Comparison of ENCODE assay signal across 8 cellular contexts in the genomic region with DNA sequence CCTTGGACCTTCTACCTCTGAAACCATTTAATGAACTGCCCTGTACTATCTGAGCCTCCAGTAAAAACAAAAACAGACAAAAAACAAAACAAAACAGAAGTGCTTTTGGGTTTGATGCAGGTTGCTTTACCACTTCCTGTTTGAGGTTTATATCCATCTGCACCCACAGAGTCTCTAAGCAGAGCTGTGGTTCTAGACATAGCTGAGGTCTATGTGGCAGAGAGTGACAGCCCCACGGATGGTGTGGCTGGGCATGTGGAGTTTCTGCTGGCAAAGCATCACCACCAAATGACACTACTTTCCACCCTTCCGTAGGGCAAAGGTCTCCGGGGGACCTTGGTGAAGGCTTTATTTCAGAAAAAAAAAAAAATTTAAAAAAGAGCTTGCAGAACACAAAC.
DNase-seq lines count a peak whose midpoint lies in the region; ATAC-seq and TF ChIP-seq lines count a peak whose summit lies in the region.

No MANE protein-coding gene starts in this region.

- H3K36me3 Mint-ChIP-seq in activated naive CD4-positive, alpha-beta T cell treated with anti-CD3 and anti-CD28 coated beads, Interleukin-2, amount 50 U/mL, for 72 hours, result no peaks in the 10 kb centered on the region

- peak; percentile 92 for ATAC-seq in GM21529 (IDR thresholded peaks at IDR 0.05; ENCODE audit: unreplicated experiment)
- peak; percentile 78 to 93 for ATAC-seq in activated naive CD4-positive, alpha-beta T cell treated with anti-CD3 and anti-CD28 coated beads, Interleukin-2, amount 50 U/mL, for 72 hours

- no peaks in the 10 kb centered on the region for H3K4me1 ChIP-seq in breast epithelium

- no peaks in the 10 kb centered on the region for H3K9me3 ChIP-seq in breast epithelium

- no peaks in the 10 kb centered on the region for H3K27me3 ChIP-seq in breast epithelium

- H3K9me3 Mint-ChIP-seq in activated naive CD4-positive, alpha-beta T cell treated with anti-CD3 and anti-CD28 coated beads, Interleukin-2, amount 50 U/mL, for 72 hours, result peaks cover 3 to 5% of the 10 kb centered on the region in 2 donors

- intact Hi-C loops in breast epithelium (cut with DNase I; ENCODE audit: low total_unique reads), result no loop called here

- H3K4me3 ChIP-seq in GM12865 (ENCODE audit: low read depth, low read length) (no peak overlapping the region), breast epithelium (no peak overlapping the region)
- no peak overlapping the region for H3K4me3 ChIP-seq in Jurkat, Clone E6-1 (ENCODE audit: low read length)

- no peak for TF ChIP-seq CTCF in GM12865 (IDR thresholded peaks at IDR 0.05; ENCODE audit: insufficient read depth, low read depth, low read length, missing control alignments)
- TF ChIP-seq CTCF in breast epithelium (IDR thresholded peaks at IDR 0.05), result no peak

- H3K27ac ChIP-seq in breast epithelium, result no peak overlapping the region

- no peaks in the 10 kb centered on the region for H3K36me3 ChIP-seq in breast epithelium

- TF ChIP-seq POLR2A in breast epithelium (IDR thresholded peaks at IDR 0.05), result no peak

- DNase-seq in GM12865 (ENCODE audit: low read depth) (peak; percentile 58), DMS153 (lab: John Stamatoyannopoulos, UW) (no peak), SHP77 treated with DMSO at 0.1 percent for 48 hours (lab: John Stamatoyannopoulos, UW) (no peak), superior temporal gyrus (ENCODE audit: extremely low spot score) (no peak), breast epithelium (ENCODE audit: low spot score in 2 of 2) (no peak)
- peak; percentile 83 for DNase-seq in Jurkat, Clone E6-1 (ENCODE audit: low read depth, low spot score)
- DNase-seq in activated naive CD4-positive, alpha-beta T cell treated with anti-CD3 and anti-CD28 coated beads, Interleukin-2, amount 50 U/mL, for 72 hours (ENCODE audit: low spot score in 2 of 2), result peak in 1 of 2 donors; percentile 14

- H3K27ac Mint-ChIP-seq in activated naive CD4-positive, alpha-beta T cell treated with anti-CD3 and anti-CD28 coated beads, Interleukin-2, amount 50 U/mL, for 72 hours, result peak overlapping the region; percentile 18 to 74

Comparison
In these comparisons a context has a peak if more than half of its experiments do, and no peak if none do; other contexts are left out.
1. DNase-seq: peak in GM12865 (single experiment) and Jurkat, Clone E6-1 (single experiment); none in DMS153 (single experiment), SHP77 treated with DMSO at 0.1 percent for 48 hours (single experiment), superior temporal gyrus (single experiment) and breast epithelium (0 of 2).